ENCODE assay signal across 8 cellular contexts in the genomic region with DNA sequence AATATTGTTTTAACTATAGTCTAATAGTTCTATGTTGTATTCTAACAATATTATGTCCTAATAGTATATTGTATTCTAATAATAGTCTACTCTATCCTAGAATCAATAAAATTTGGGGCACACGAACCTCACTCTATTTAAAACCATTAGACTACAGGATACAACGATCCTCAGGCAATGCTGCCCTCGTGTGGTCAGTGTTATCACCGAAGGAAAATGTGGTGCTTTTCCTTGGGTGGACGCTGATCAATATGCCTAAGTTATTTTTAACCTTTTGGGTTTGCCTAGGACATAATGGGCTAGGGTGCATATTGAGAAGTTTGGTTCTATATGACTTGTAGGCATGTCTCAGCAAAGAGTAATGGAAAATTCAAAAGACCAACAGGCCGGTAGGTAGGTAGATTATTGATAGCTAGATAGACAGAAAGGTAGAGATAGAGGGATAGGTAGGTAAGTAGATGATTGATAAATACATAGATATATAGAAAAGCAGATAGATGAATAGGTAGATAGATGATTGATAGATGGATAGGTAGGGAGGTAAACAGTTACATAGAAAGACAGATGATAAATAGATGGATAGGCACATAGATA.
DNase-seq lines count a peak whose midpoint lies in the region; ATAC-seq and TF ChIP-seq lines count a peak whose summit lies in the region.

No MANE protein-coding gene starts in this region.

- H3K9me3 ChIP-seq in HEK293 (ENCODE audit: control insufficient read depth, insufficient read depth, low read depth, low read length) (no peaks in the 10 kb centered on the region), right cardiac atrium (ENCODE audit: control insufficient read depth, low read length) (no peaks in the 10 kb centered on the region)

- POLR2A ChIA-PET in HEK293 (lab: Yijun Ruan, JAX), result interaction anchor here (0.6 kb wide), 1 partner anchor 755 kb away, joined by 3 read pairs; no protein-coding TSS in a partner anchor

- no peak for TF ChIP-seq CTCF in HEK293 (tag by site-specific recombination; IDR thresholded peaks at IDR 0.05)

- ATAC-seq in right cardiac atrium (no peak), HG03460 (IDR thresholded peaks at IDR 0.05; ENCODE audit: unreplicated experiment) (no peak)

- intact Hi-C loops in right cardiac atrium (cut with DNase I), result loop anchor here in 1 of 4 donors (10.0 kb wide), 1 partner anchor 524 kb away; no protein-coding TSS in a partner anchor

- H3K4me3 ChIP-seq in HEK293 (ENCODE audit: low read depth, low read length) (no peak overlapping the region), right cardiac atrium (ENCODE audit: low read length) (no peak overlapping the region)

- peak; percentile 0 to 59 for DNase-seq in NCI-H446 (lab: John Stamatoyannopoulos, UW)
- no peak for DNase-seq in NCI-H446 treated with DMSO at 0.1 percent for 48 hours (lab: John Stamatoyannopoulos, UW)
- peak; percentile 18 for DNase-seq in NCI-H748 treated with DMSO at 0.1 percent for 48 hours (lab: John Stamatoyannopoulos, UW)
- DNase-seq in activated naive CD4-positive, alpha-beta T cell treated with anti-CD3 and anti-CD28 coated beads, Interleukin-2, amount 50 U/mL, for 16 hours, result peak; percentile 22
- peak in 2 of 3 donors; percentile 25 to 58 for DNase-seq in right cardiac atrium
- peak in 2 of 3 donors; percentile 7 to 39 for DNase-seq in stimulated activated CD4-positive, alpha-beta T cell treated with anti-CD3 and anti-CD28 coated beads, Interleukin-12 subunit alpha, Interleukin-12 subunit beta, amount 100 ng/mL, for 48 hours (ENCODE audit: low read depth in 2 of 3, low spot score in 1 of 3)

- no peak overlapping the region for H3K27ac ChIP-seq in HEK293 (ENCODE audit: extremely low read depth, low read depth, low read length)
- no peak overlapping the region for H3K27ac ChIP-seq in right cardiac atrium (ENCODE audit: low read length)

- CTCF ChIA-PET in HEK293 (lab: Yijun Ruan, JAX), result interaction anchor here (0.6 kb wide), 3 partner anchors 13 to 520 kb away, joined by 3 to 5 read pairs (median 4); no protein-coding TSS in a partner anchor

- peaks cover 0 to 5% of the 10 kb centered on the region in 2 experiments; a peak in 1 of 3 replicates for H3K36me3 ChIP-seq in HEK293 (ENCODE audit: control insufficient read depth in 2 of 2, insufficient read depth in 1 of 2, low read length in 2 of 2)

- no peaks in the 10 kb centered on the region for H3K27me3 ChIP-seq in right cardiac atrium (ENCODE audit: control insufficient read depth, insufficient read depth)

- WGBS in right cardiac atrium, result 14% methylated on average over 6 of the region's 6 CpGs

- H3K4me1 ChIP-seq in HEK293 (ENCODE audit: control insufficient read depth, insufficient read depth, low read length), result no peaks in the 10 kb centered on the region
- H3K4me1 ChIP-seq in right cardiac atrium (ENCODE audit: control insufficient read depth, insufficient read depth, low read length), result no peaks in the 10 kb centered on the region

TF ChIP-seq in HEK293, 187 proteins besides CTCF, POLR2A, EP300 and RAD21:
- TF ChIP-seq ZNF629 (tag by site-specific recombination; IDR thresholded peaks at IDR 0.05) (no peak), SALL2 (tag by site-specific recombination; IDR thresholded peaks at IDR 0.05; ENCODE audit: borderline replicate concordance) (no peak), YY2 (tag by site-specific recombination; IDR thresholded peaks at IDR 0.05) (no peak), ZNF654 (tag by site-specific recombination; IDR thresholded peaks at IDR 0.05; ENCODE audit: low read depth) (peak; percentile 5; the same call in 1 of the 2 replicates), BCL11A (tag by site-specific recombination; IDR thresholded peaks at IDR 0.05; ENCODE audit: low read depth) (no peak)
TF ChIP-seq in HEK293: peak in this region for 1.
